Comparison of ENCODE assay signal across 30 cellular contexts in genomic region chr7:51144178-51144577, GRCh38.
"Had no signal": no experiment of that assay in that cellular context is flagged by ENCODE, and none has a peak within 500 bp of the region (broad histone marks: within the 10 kb centered on the region; RNA-seq: fewer than 3 reads in every experiment).

No MANE protein-coding gene starts in this region.

- H3K4me3 ChIP-seq: esophagus muscularis mucosa, heart left ventricle, lower lobe of right lung, neural progenitor cell, right atrium auricular region, stomach, suprapubic skin, tibial artery had no signal

- H3K27ac Mint-ChIP-seq: activated CD4-positive, alpha-beta memory T cell treated with anti-CD3 and anti-CD28 coated beads, Interleukin-2, amount 10 ng/mL, durations not matched to agents 7 days and 5 days; activated CD4-positive, alpha-beta T cell treated with anti-CD3 and anti-CD28 coated beads, Interleukin-2, amount 10 ng/mL, durations not matched to agents 7 days and 5 days; activated T-cell treated with anti-CD3 and anti-CD28 coated beads, Interleukin-2, amount 50 U/mL, for 24 hours; dendritic cell treated with granulocyte-macrophage colony-stimulating factor and Interleukin-4, amounts not matched to agents 40 ng/mL and 50 ng/mL, for 4 days; endodermal cell; immature natural killer cell; natural killer cell; neural progenitor cell; stimulated activated naive B cell treated with anti-CD40 and anti-IgM and Interleukin-4, amounts not matched to agents 10 μg/mL and 1 μg/mL and 100 μg/mL, for 72 hours had no signal

- H3K36me3 ChIP-seq: esophagus muscularis mucosa, heart left ventricle, lower lobe of right lung, neural progenitor cell, right atrium auricular region, suprapubic skin, tibial artery had no signal

- H3K36me3 Mint-ChIP-seq: immature natural killer cell, natural killer cell, neural progenitor cell had no signal

- H3K4me3 Mint-ChIP-seq: activated CD4-positive, alpha-beta memory T cell treated with anti-CD3 and anti-CD28 coated beads, Interleukin-2, amount 10 ng/mL, durations not matched to agents 7 days and 5 days; activated CD4-positive, alpha-beta T cell treated with anti-CD3 and anti-CD28 coated beads, Interleukin-2, amount 10 ng/mL, durations not matched to agents 7 days and 5 days; activated T-cell treated with anti-CD3 and anti-CD28 coated beads, Interleukin-2, amount 50 U/mL, for 24 hours; dendritic cell treated with granulocyte-macrophage colony-stimulating factor and Interleukin-4, amounts not matched to agents 40 ng/mL and 50 ng/mL, for 4 days; endodermal cell; immature natural killer cell; natural killer cell; neural progenitor cell; stimulated activated naive B cell treated with anti-CD40 and anti-IgM and Interleukin-4, amounts not matched to agents 10 μg/mL and 1 μg/mL and 100 μg/mL, for 72 hours; WTC11 had no signal

- ATAC-seq: heart left ventricle; left lobe of liver; lower lobe of right lung; natural killer cell; stimulated activated naive B cell treated with anti-CD40 and anti-IgM and Interleukin-4, amounts not matched to agents 10 μg/mL and 1 μg/mL and 100 μg/mL, for 72 hours; WTC11 had no signal

- H3K27ac ChIP-seq: esophagus muscularis mucosa, foreskin keratinocyte, heart left ventricle, lower lobe of right lung, neural progenitor cell, right atrium auricular region, stomach, suprapubic skin, tibial artery had no signal

- H3K27me3 Mint-ChIP-seq: activated CD4-positive, alpha-beta T cell treated with anti-CD3 and anti-CD28 coated beads, Interleukin-2, amount 10 ng/mL, durations not matched to agents 7 days and 5 days had no signal

- H2AFZ ChIP-seq: neural progenitor cell had no signal

- H3K9ac ChIP-seq: neural progenitor cell had no signal

- H3K4me1 Mint-ChIP-seq: immature natural killer cell, natural killer cell had no signal

- H3K4me1 ChIP-seq: neural progenitor cell, tibial artery had no signal

- DNase-seq: activated CD4-positive, alpha-beta memory T cell treated with anti-CD3 and anti-CD28 coated beads, Interleukin-2, amount 10 ng/mL, durations not matched to agents 7 days and 5 days; activated CD4-positive, alpha-beta T cell treated with anti-CD3 and anti-CD28 coated beads for 1 hour; activated CD4-positive, alpha-beta T cell treated with anti-CD3 and anti-CD28 coated beads, Interleukin-2, amount 10 ng/mL, durations not matched to agents 7 days and 5 days; activated CD8-positive, alpha-beta memory T cell treated with anti-CD3 and anti-CD28 coated beads, Interleukin-2, amount 50 U/mL, for 48 hours; activated gamma-delta T cell treated with Interleukin-2 at 50 U/mL for 16 hours; activated naive CD4-positive, alpha-beta T cell treated with anti-CD3 and anti-CD28 coated beads, Interleukin-2, amount 50 U/mL, for 16 hours; activated T-cell treated with anti-CD3 and anti-CD28 coated beads, Interleukin-2, amount 50 U/mL, for 24 hours; amniotic stem cell; central memory CD4-positive, alpha-beta T cell; endodermal cell; heart left ventricle; hypothalamus; immature natural killer cell; kidney; lower lobe of right lung; mesenchymal stem cell; natural killer cell; stimulated activated CD4-positive, alpha-beta T cell treated with anti-CD3 and anti-CD28 coated beads, Interleukin-15, amount 100 ng/mL, for 24 hours; stimulated activated CD4-positive, alpha-beta T cell treated with anti-CD3 and anti-CD28 coated beads, Interleukin-2, amount 100 ng/mL, for 24 hours; stimulated activated naive B cell treated with anti-CD40 and anti-IgM and Interleukin-4, amounts not matched to agents 10 μg/mL and 1 μg/mL and 100 μg/mL, for 72 hours; stomach; tibial artery had no signal

- H3K4me2 ChIP-seq: neural progenitor cell had no signal

- H3K27me3 ChIP-seq: esophagus muscularis mucosa, heart left ventricle, neural progenitor cell, right atrium auricular region, stomach, suprapubic skin had no signal
